14 cellular contexts compared by ENCODE assay signal in the genomic region with DNA sequence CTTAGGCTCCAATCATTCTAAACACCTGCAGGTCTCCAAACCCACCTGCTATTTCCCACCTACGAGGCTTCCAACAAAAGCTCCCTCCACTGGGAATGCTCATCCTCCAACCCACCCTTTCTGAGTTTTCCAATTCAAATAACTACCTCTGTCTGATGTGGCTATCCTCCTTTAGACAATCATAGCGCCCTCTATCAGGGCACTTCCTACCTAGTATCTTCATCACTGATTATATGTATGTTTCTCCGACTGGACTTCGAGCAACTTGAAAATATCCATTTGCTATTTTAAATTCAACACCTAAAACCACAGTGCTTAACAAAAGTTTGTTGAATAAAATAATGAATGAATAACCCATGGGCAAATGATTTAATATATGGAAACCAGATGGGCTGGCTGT.
"Had no signal": no experiment of that assay in that cellular context is flagged by ENCODE, and none has a peak within 500 bp of the region (broad histone marks: within the 10 kb centered on the region; RNA-seq: fewer than 3 reads in every experiment).

No MANE protein-coding gene starts in this region.

- H3K36me3 ChIP-seq: heart right ventricle, ovary had no signal

- H3K27me3 ChIP-seq: heart right ventricle, ovary had no signal

- H3K9me3 ChIP-seq: heart right ventricle, ovary had no signal

- H3K4me3 ChIP-seq: heart right ventricle, ovary had no signal

- DNase-seq: activated naive CD4-positive, alpha-beta T cell treated with Interleukin-2 at 50 U/mL for 16 hours; activated T-cell treated with anti-CD3 and anti-CD28 coated beads for 4 hours; anterior cingulate cortex; cerebellar nuclear complex; effector memory CD4-positive, alpha-beta T cell; heart right ventricle; islet precursor cell; naive B cell; ovary; stimulated activated naive CD8-positive, alpha-beta T cell treated with anti-CD3 and anti-CD28 coated beads, Interleukin-15, amount 100 ng/mL, for 72 hours; T-helper 9 cell had no signal

- H3K27ac ChIP-seq: heart right ventricle, ovary had no signal

- ATAC-seq: activated CD4-positive, CD25-positive, alpha-beta regulatory T cell treated with anti-CD3 and anti-CD28 coated beads, Interleukin-2, amount 50 U/mL, for 24 hours; activated T-helper 17 cell treated with anti-CD3 and anti-CD28 coated beads, Interleukin-2, amount 50 U/mL, for 72 hours; heart right ventricle; sciatic nerve; stimulated activated naive CD8-positive, alpha-beta T cell treated with anti-CD3 and anti-CD28 coated beads, Interleukin-15, amount 100 ng/mL, for 72 hours had no signal
